27 cellular contexts compared by ENCODE assay signal in the genomic region with DNA sequence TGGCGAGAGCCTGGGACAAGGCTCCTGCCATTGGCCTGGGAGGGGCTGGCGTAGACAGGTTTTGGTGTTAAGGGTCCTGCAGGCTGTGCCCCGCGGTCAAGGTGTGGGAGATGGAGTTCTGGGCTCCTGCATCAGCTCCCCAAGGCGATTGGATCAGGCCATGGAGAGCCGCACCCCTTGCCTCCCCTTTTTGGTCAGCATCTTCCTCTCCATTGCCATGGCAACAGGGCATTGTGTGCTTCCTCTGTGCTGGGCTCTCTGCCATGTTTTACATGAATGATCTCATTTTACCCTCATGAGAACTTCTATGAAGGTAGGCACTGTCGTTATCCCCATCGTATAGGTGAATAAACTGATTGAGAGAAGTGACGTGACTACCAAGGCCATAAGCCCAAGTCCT.
A peak's percentile ranks its signal among the peaks of the same experiment; 100 is the strongest.
DNase-seq lines count a peak whose midpoint lies in the region; ATAC-seq and TF ChIP-seq lines count a peak whose summit lies in the region.
"Had no signal": no experiment of that assay in that cellular context is flagged by ENCODE, and none has a peak within 500 bp of the region (broad histone marks: within the 10 kb centered on the region; RNA-seq: fewer than 3 reads in every experiment).

No MANE protein-coding gene starts in this region.

- peak; percentile 45 for DNase-seq in DMS53 (lab: John Stamatoyannopoulos, UW)
- DNase-seq in DMS53 treated with DMSO at 0.1 percent for 48 hours (lab: John Stamatoyannopoulos, UW; ENCODE audit: unreplicated experiment) = no peak
- peak; percentile 38 for DNase-seq in COR-L47 (lab: John Stamatoyannopoulos, UW)
- peak; percentile 12 for DNase-seq in NCI-H446 treated with DMSO at 0.1 percent for 48 hours (lab: John Stamatoyannopoulos, UW)
- peak; percentile 16 for DNase-seq in mesendoderm
- no peak for DNase-seq in medulla oblongata (ENCODE audit: extremely low spot score)
- DNase-seq in UCSD-AML1 (lab: John Stamatoyannopoulos, UW; ENCODE audit: unreplicated experiment) = no peak
- no peak for DNase-seq in gastrocnemius medialis
- DNase-seq: 8988T; activated CD4-positive, alpha-beta T cell treated with anti-CD3 and anti-CD28 coated beads for 36 hours; activated T-cell treated with anti-CD3 and anti-CD28 coated beads for 4 hours; Calu3; EL; KBM-7; lower lobe of right lung; MM.1S; mucosa of descending colon; natural killer cell; NCI-H1436; NCI-H2171; NCI-H524; PC-9; SHP77 treated with DMSO at 0.1 percent for 48 hours; stimulated activated naive B cell treated with anti-CD40 and anti-IgM and Interleukin-4, amounts not matched to agents 10 μg/mL and 1 μg/mL and 100 μg/mL, for 72 hours had no signal

- no peak overlapping the region for H3K9ac ChIP-seq in mesendoderm (ENCODE audit: low read length)

- no peak overlapping the region for H3K4me2 ChIP-seq in mesendoderm (ENCODE audit: low read length)
- H3K4me2 ChIP-seq: PC-9 had no signal

- WGBS in mesendoderm (ENCODE audit: extremely low coverage, insufficient coverage, low lambda C conversion rate) = no CpG with 5 or more reads among the region's 9 CpGs

- H3K18ac ChIP-seq in mesendoderm (ENCODE audit: low read length) = no peak overlapping the region

- H2BK15ac ChIP-seq in mesendoderm (replicated peaks; ENCODE audit: low read depth) = no peak overlapping the region

- no peak overlapping the region for H3K27ac ChIP-seq in mesendoderm (ENCODE audit: low read depth, low read length)
- no peak overlapping the region for H3K27ac ChIP-seq in gastrocnemius medialis
- H3K27ac ChIP-seq: breast epithelium, lower lobe of right lung, PC-9, upper lobe of left lung had no signal

- no peaks in the 10 kb centered on the region for H3K36me3 ChIP-seq in mesendoderm (ENCODE audit: control insufficient read depth, insufficient read depth, low read length)
- no peaks in the 10 kb centered on the region for H3K36me3 ChIP-seq in gastrocnemius medialis
- H3K36me3 ChIP-seq: breast epithelium, lower lobe of right lung, upper lobe of left lung had no signal

- H2BK120ac ChIP-seq in mesendoderm (ENCODE audit: low read depth, low read length) = no peak overlapping the region

- in situ Hi-C loops in gastrocnemius medialis (cut with MboI; ENCODE audit: low sequenced_read_pairs in 4 of 4) = no loop called here

- H3K4ac ChIP-seq in mesendoderm (ENCODE audit: low read depth, low read length) = no peak overlapping the region

- no peak overlapping the region for H3K4me3 ChIP-seq in mesendoderm (ENCODE audit: low read length)
- H3K4me3 ChIP-seq in gastrocnemius medialis = no peak overlapping the region
- H3K4me3 ChIP-seq: breast epithelium, lower lobe of right lung, mucosa of descending colon, PC-9, upper lobe of left lung had no signal

- no peaks in the 10 kb centered on the region for H3K79me2 ChIP-seq in mesendoderm (ENCODE audit: control insufficient read depth, insufficient read depth, low read length)

- H3K4me1 ChIP-seq in mesendoderm (ENCODE audit: control insufficient read depth, low read depth, low read length) = peaks cover 5% of the 10 kb centered on the region
- no peaks in the 10 kb centered on the region for H3K4me1 ChIP-seq in gastrocnemius medialis
- H3K4me1 ChIP-seq: breast epithelium, lower lobe of right lung, upper lobe of left lung had no signal

- H3K27me3 ChIP-seq in mesendoderm (ENCODE audit: insufficient read depth, low read length, poor library complexity) = no peaks in the 10 kb centered on the region
- no peaks in the 10 kb centered on the region for H3K27me3 ChIP-seq in gastrocnemius medialis
- H3K27me3 ChIP-seq: breast epithelium, upper lobe of left lung had no signal

- H3K56ac ChIP-seq in mesendoderm (ENCODE audit: low read length) = no peak overlapping the region

- no peak overlapping the region for H2BK5ac ChIP-seq in mesendoderm (ENCODE audit: low read length)

- no peak overlapping the region for H4K8ac ChIP-seq in mesendoderm (ENCODE audit: low read depth, low read length)

- H3K23ac ChIP-seq in mesendoderm (ENCODE audit: low read length) = no peak overlapping the region

- H3K9me3 ChIP-seq in gastrocnemius medialis = no peaks in the 10 kb centered on the region
- H3K9me3 ChIP-seq: breast epithelium, lower lobe of right lung, mucosa of descending colon, upper lobe of left lung had no signal

- intact Hi-C loops in gastrocnemius medialis (cut with DNase I; ENCODE audit: low total_unique reads) = no loop called here

- no peaks in the 10 kb centered on the region for H3K79me1 ChIP-seq in mesendoderm (ENCODE audit: low read length)

- no peak overlapping the region for H2AK5ac ChIP-seq in mesendoderm (ENCODE audit: low read length)

- no peak overlapping the region for H4K5ac ChIP-seq in mesendoderm (ENCODE audit: low read length)

- no peak for TF ChIP-seq CTCF in gastrocnemius medialis (IDR thresholded peaks at IDR 0.05 in 4 of 5, conservative IDR thresholded peaks at IDR 0.05 in 1 of 5)

- ATAC-seq in gastrocnemius medialis = no peak
- ATAC-seq: activated CD4-positive, alpha-beta T cell treated with anti-CD3 and anti-CD28 coated beads for 36 hours; activated naive CD4-positive, alpha-beta T cell treated with anti-CD3 and anti-CD28 coated beads, Interleukin-2, amount 50 U/mL, for 72 hours; lower lobe of right lung; mucosa of descending colon; stimulated activated naive B cell treated with anti-CD40 and anti-IgM and Interleukin-4, amounts not matched to agents 10 μg/mL and 1 μg/mL and 100 μg/mL, for 72 hours had no signal

- TF ChIP-seq POLR2A in gastrocnemius medialis (IDR thresholded peaks at IDR 0.05) = no peak

Comparison
In these comparisons a context has a peak if more than half of its experiments do, and no peak if none do; other contexts are left out.
1. DNase-seq: peak in DMS53 (single experiment), COR-L47 (single experiment), NCI-H446 treated with DMSO at 0.1 percent for 48 hours (single experiment) and mesendoderm (single experiment); none in DMS53 treated with DMSO at 0.1 percent for 48 hours (single experiment), medulla oblongata (single experiment), UCSD-AML1 (single experiment) and gastrocnemius medialis (0 of 2).